Comparison of ENCODE assay signal across 1 cellular context in the genomic region with DNA sequence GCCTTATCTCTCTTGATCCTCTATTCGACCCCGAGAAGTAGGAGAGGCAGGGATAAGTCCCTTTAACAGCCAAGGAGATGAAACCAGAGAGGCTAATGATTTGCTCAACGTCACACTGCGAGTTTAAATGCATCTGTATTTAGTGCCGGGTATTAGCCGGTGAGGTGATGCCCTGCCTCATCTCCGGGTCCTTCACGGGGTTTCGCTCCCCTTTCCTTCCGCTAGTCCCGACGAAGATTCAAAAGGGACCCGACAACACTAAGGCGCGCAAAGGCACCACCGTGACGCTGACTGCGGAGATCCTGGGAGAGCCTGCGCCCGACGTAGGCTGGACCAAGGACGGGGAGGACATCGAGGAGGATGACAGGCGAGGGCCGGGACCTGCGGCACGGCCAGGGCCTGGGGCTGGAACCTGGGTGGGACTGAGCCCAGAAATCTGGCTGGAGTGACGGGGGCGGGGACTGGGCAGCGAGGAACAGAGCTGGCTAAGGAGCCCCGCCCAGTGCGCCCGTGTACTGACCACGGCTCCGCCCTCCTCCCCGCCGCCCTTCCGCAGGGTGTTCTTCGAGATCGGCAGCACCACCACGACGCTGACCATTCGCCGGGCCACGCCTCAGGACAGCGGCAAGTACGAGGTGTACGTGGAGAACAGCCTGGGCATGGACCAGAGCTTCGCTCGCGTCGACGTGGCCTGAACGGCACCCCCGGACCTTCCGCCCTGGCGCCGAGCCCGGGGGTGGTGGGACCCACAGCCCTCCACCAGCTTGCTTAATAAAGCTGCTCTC.
TF ChIP-seq lines count a peak whose summit lies in the region.

No MANE protein-coding gene starts in this region.

TF ChIP-seq in GM12878, 131 proteins besides CTCF, POLR2A, EP300 and RAD21:
- TF ChIP-seq JUND (IDR thresholded peaks at IDR 0.05; ENCODE audit: low read depth, low read length) (no peak), ZNF217 (IDR thresholded peaks at IDR 0.05) (no peak), NR2F1 (conservative IDR thresholded peaks at IDR 0.05) (peak; percentile 40; the same call in 1 of the 2 replicates), ATF7 (IDR thresholded peaks at IDR 0.05; ENCODE audit: low read depth) (no peak), NR2C2 (IDR thresholded peaks at IDR 0.05; ENCODE audit: borderline replicate concordance, control insufficient read depth, insufficient read length, low read depth) (no peak), SUZ12 (IDR thresholded peaks at IDR 0.05; ENCODE audit: unreplicated experiment) (peak; percentile 36), EZH2 (IDR thresholded peaks at IDR 0.05; ENCODE audit: borderline replicate concordance, control insufficient read depth, low read depth, low read length) (peak; percentile 53; the same call in 1 of the 2 replicates), BHLHE40 (IDR thresholded peaks at IDR 0.05; ENCODE audit: borderline replicate concordance in 1 of 2, low read depth in 2 of 2, low read length in 1 of 2) (peak in 1 of 2 experiments; percentile 35; a peak in 1 of 4 replicates), ESRRA (IDR thresholded peaks at IDR 0.05; ENCODE audit: low read length) (no peak), TBL1XR1 (IDR thresholded peaks at IDR 0.05; ENCODE audit: low read depth, low read length) (no peak), ZNF384 (IDR thresholded peaks at IDR 0.05; ENCODE audit: borderline replicate concordance, low read depth, low read length) (no peak), GATAD2B (conservative IDR thresholded peaks at IDR 0.05; ENCODE audit: low read depth) (peak; percentile 49; the same call in 1 of the 2 replicates), SMC3 (IDR thresholded peaks at IDR 0.05; ENCODE audit: borderline replicate concordance, low read length) (no peak)
- TF ChIP-seq, protein P1, sequence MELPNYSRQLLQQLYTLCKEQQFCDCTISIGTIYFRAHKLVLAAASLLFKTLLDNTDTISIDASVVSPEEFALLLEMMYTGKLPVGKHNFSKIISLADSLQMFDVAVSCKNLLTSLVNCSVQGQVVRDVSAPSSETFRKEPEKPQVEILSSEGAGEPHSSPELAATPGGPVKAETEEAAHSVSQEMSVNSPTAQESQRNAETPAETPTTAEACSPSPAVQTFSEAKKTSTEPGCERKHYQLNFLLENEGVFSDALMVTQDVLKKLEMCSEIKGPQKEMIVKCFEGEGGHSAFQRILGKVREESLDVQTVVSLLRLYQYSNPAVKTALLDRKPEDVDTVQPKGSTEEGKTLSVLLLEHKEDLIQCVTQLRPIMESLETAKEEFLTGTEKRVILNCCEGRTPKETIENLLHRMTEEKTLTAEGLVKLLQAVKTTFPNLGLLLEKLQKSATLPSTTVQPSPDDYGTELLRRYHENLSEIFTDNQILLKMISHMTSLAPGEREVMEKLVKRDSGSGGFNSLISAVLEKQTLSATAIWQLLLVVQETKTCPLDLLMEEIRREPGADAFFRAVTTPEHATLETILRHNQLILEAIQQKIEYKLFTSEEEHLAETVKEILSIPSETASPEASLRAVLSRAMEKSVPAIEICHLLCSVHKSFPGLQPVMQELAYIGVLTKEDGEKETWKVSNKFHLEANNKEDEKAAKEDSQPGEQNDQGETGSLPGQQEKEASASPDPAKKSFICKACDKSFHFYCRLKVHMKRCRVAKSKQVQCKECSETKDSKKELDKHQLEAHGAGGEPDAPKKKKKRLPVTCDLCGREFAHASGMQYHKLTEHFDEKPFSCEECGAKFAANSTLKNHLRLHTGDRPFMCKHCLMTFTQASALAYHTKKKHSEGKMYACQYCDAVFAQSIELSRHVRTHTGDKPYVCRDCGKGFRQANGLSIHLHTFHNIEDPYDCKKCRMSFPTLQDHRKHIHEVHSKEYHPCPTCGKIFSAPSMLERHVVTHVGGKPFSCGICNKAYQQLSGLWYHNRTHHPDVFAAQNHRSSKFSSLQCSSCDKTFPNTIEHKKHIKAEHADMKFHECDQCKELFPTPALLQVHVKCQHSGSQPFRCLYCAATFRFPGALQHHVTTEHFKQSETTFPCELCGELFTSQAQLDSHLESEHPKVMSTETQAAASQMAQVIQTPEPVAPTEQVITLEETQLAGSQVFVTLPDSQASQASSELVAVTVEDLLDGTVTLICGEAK (IDR thresholded peaks at IDR 0.05; ENCODE audit: borderline replicate concordance): no peak
- TF ChIP-seq, protein P2, sequence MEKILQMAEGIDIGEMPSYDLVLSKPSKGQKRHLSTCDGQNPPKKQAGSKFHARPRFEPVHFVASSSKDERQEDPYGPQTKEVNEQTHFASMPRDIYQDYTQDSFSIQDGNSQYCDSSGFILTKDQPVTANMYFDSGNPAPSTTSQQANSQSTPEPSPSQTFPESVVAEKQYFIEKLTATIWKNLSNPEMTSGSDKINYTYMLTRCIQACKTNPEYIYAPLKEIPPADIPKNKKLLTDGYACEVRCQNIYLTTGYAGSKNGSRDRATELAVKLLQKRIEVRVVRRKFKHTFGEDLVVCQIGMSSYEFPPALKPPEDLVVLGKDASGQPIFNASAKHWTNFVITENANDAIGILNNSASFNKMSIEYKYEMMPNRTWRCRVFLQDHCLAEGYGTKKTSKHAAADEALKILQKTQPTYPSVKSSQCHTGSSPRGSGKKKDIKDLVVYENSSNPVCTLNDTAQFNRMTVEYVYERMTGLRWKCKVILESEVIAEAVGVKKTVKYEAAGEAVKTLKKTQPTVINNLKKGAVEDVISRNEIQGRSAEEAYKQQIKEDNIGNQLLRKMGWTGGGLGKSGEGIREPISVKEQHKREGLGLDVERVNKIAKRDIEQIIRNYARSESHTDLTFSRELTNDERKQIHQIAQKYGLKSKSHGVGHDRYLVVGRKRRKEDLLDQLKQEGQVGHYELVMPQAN (conservative IDR thresholded peaks at IDR 0.05): no peak
